1 cellular context compared by ENCODE assay signal in the genomic region with DNA sequence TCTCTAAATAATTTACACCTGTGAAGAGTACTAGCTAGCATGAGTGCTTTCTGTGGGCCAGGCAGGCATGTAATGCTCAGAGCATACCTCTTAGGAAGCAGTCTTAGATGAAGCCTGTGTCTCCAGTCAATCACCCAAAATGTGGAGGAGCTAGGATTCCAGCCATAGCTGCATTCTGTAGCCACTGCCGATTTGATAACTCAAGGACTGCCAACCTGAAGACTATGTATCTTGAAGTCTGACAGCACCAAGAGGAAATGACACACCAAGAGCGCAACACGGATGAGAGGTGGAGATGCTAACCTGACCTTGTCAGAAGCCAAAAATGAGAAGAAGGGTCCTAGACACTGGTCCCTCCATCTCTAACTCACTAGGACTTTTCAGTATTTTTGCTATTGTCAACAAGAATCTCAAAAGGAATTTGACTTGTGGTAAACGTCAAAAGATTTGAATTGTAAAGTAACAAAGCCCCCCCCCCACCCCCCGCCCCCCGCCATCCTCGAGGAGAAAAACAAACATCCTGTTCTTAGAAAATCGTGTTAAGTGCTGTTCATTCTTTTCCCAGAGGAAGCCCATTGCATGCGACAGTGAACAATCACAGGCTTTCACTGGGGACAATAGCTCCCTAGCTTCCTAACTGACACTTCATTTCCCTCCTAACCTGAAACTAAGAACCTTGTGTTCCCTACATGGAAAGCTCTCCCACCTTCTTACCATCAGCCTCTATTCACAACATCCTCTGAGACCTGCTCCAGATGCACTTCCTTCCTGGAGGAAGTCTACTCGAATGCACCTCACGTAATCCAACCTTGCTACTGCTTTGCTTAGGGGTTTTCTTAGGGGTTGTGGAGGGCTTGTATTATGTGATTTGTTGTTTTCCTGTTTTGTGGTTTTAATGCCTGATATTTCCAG.
TF ChIP-seq lines count a peak whose summit lies in the region.

No MANE protein-coding gene starts in this region.

TF ChIP-seq in GM12878, 131 proteins besides CTCF, POLR2A, EP300 and RAD21:
- TF ChIP-seq, protein P1, sequence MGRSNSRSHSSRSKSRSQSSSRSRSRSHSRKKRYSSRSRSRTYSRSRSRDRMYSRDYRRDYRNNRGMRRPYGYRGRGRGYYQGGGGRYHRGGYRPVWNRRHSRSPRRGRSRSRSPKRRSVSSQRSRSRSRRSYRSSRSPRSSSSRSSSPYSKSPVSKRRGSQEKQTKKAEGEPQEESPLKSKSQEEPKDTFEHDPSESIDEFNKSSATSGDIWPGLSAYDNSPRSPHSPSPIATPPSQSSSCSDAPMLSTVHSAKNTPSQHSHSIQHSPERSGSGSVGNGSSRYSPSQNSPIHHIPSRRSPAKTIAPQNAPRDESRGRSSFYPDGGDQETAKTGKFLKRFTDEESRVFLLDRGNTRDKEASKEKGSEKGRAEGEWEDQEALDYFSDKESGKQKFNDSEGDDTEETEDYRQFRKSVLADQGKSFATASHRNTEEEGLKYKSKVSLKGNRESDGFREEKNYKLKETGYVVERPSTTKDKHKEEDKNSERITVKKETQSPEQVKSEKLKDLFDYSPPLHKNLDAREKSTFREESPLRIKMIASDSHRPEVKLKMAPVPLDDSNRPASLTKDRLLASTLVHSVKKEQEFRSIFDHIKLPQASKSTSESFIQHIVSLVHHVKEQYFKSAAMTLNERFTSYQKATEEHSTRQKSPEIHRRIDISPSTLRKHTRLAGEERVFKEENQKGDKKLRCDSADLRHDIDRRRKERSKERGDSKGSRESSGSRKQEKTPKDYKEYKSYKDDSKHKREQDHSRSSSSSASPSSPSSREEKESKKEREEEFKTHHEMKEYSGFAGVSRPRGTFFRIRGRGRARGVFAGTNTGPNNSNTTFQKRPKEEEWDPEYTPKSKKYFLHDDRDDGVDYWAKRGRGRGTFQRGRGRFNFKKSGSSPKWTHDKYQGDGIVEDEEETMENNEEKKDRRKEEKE (IDR thresholded peaks at IDR 0.05): no peak
- TF ChIP-seq, protein P2, sequence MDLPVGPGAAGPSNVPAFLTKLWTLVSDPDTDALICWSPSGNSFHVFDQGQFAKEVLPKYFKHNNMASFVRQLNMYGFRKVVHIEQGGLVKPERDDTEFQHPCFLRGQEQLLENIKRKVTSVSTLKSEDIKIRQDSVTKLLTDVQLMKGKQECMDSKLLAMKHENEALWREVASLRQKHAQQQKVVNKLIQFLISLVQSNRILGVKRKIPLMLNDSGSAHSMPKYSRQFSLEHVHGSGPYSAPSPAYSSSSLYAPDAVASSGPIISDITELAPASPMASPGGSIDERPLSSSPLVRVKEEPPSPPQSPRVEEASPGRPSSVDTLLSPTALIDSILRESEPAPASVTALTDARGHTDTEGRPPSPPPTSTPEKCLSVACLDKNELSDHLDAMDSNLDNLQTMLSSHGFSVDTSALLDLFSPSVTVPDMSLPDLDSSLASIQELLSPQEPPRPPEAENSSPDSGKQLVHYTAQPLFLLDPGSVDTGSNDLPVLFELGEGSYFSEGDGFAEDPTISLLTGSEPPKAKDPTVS (IDR thresholded peaks at IDR 0.05; ENCODE audit: low read depth, low read length): no peak
- TF ChIP-seq ZNF274 (IDR thresholded peaks at IDR 0.05; ENCODE audit: insufficient read depth, insufficient read length): no peak
- TF ChIP-seq RUNX3 (IDR thresholded peaks at IDR 0.05; ENCODE audit: low read length): peak; percentile 61
- TF ChIP-seq RBBP5 (conservative IDR thresholded peaks at IDR 0.05): no peak
- TF ChIP-seq SUZ12 (IDR thresholded peaks at IDR 0.05; ENCODE audit: unreplicated experiment): no peak
- TF ChIP-seq PAX8 (IDR thresholded peaks at IDR 0.05): no peak
- TF ChIP-seq, protein P3, sequence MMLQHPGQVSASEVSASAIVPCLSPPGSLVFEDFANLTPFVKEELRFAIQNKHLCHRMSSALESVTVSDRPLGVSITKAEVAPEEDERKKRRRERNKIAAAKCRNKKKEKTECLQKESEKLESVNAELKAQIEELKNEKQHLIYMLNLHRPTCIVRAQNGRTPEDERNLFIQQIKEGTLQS (IDR thresholded peaks at IDR 0.05; ENCODE audit: borderline replicate concordance, extremely low read depth, low read depth, low read length): no peak
- TF ChIP-seq NR2C1 (IDR thresholded peaks at IDR 0.05): no peak
- peak in 1 of 2 experiments; percentile 79; a peak in 2 of 4 replicates for TF ChIP-seq ETV6 (conservative IDR thresholded peaks at IDR 0.05 in 1 of 2, IDR thresholded peaks at IDR 0.05 in 1 of 2; ENCODE audit: borderline replicate concordance in 1 of 2, low read depth in 1 of 2)
- no peak for TF ChIP-seq SREBF1 (IDR thresholded peaks at IDR 0.05; ENCODE audit: low read length)
- TF ChIP-seq EED (IDR thresholded peaks at IDR 0.05; ENCODE audit: low read depth): peak; percentile 58
- no peak for TF ChIP-seq WRNIP1 (IDR thresholded peaks at IDR 0.05; ENCODE audit: borderline replicate concordance, low read depth, low read length)
- no peak for TF ChIP-seq CREB1 (IDR thresholded peaks at IDR 0.05; ENCODE audit: low read depth)
- TF ChIP-seq CEBPB (IDR thresholded peaks at IDR 0.05; ENCODE audit: borderline replicate concordance in 1 of 2, low read depth in 2 of 2, low read length in 2 of 2): no peak
- TF ChIP-seq MYC (IDR thresholded peaks at IDR 0.05; ENCODE audit: insufficient read depth, insufficient read length, insufficient replicate concordance, low read length, severe bottlenecking): no peak
- TF ChIP-seq GATAD2B (conservative IDR thresholded peaks at IDR 0.05; ENCODE audit: low read depth): no peak
- TF ChIP-seq MTA3 (IDR thresholded peaks at IDR 0.05; ENCODE audit: borderline replicate concordance, low read length): no peak
- TF ChIP-seq ZNF217 (IDR thresholded peaks at IDR 0.05): no peak
- no peak for TF ChIP-seq MEF2A (IDR thresholded peaks at IDR 0.05; ENCODE audit: insufficient read depth, low read depth, low read length)
- TF ChIP-seq IKZF1 (conservative IDR thresholded peaks at IDR 0.05): peak; percentile 32; the same call in 1 of the 2 replicates
- no peak for TF ChIP-seq ATF7 (IDR thresholded peaks at IDR 0.05; ENCODE audit: low read depth)
- TF ChIP-seq, protein P4, sequence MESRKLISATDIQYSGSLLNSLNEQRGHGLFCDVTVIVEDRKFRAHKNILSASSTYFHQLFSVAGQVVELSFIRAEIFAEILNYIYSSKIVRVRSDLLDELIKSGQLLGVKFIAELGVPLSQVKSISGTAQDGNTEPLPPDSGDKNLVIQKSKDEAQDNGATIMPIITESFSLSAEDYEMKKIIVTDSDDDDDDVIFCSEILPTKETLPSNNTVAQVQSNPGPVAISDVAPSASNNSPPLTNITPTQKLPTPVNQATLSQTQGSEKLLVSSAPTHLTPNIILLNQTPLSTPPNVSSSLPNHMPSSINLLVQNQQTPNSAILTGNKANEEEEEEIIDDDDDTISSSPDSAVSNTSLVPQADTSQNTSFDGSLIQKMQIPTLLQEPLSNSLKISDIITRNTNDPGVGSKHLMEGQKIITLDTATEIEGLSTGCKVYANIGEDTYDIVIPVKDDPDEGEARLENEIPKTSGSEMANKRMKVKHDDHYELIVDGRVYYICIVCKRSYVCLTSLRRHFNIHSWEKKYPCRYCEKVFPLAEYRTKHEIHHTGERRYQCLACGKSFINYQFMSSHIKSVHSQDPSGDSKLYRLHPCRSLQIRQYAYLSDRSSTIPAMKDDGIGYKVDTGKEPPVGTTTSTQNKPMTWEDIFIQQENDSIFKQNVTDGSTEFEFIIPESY (IDR thresholded peaks at IDR 0.05): no peak
- no peak for TF ChIP-seq ZNF384 (IDR thresholded peaks at IDR 0.05; ENCODE audit: borderline replicate concordance, low read depth, low read length)
- no peak for TF ChIP-seq TCF3 (IDR thresholded peaks at IDR 0.05; ENCODE audit: borderline replicate concordance, insufficient read depth, low read depth, low read length)
- TF ChIP-seq SUPT20H (IDR thresholded peaks at IDR 0.05; ENCODE audit: borderline replicate concordance, control insufficient read depth, low read depth, low read length): no peak
- no peak for TF ChIP-seq FOXM1 (IDR thresholded peaks at IDR 0.05; ENCODE audit: low read depth, low read length)
- no peak for TF ChIP-seq SMARCA5 (IDR thresholded peaks at IDR 0.05)
- TF ChIP-seq, protein P5, sequence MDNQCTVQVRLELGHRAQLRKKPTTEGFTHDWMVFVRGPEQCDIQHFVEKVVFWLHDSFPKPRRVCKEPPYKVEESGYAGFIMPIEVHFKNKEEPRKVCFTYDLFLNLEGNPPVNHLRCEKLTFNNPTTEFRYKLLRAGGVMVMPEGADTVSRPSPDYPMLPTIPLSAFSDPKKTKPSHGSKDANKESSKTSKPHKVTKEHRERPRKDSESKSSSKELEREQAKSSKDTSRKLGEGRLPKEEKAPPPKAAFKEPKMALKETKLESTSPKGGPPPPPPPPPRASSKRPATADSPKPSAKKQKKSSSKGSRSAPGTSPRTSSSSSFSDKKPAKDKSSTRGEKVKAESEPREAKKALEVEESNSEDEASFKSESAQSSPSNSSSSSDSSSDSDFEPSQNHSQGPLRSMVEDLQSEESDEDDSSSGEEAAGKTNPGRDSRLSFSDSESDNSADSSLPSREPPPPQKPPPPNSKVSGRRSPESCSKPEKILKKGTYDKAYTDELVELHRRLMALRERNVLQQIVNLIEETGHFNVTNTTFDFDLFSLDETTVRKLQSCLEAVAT (IDR thresholded peaks at IDR 0.05): no peak
- TF ChIP-seq, protein P6, sequence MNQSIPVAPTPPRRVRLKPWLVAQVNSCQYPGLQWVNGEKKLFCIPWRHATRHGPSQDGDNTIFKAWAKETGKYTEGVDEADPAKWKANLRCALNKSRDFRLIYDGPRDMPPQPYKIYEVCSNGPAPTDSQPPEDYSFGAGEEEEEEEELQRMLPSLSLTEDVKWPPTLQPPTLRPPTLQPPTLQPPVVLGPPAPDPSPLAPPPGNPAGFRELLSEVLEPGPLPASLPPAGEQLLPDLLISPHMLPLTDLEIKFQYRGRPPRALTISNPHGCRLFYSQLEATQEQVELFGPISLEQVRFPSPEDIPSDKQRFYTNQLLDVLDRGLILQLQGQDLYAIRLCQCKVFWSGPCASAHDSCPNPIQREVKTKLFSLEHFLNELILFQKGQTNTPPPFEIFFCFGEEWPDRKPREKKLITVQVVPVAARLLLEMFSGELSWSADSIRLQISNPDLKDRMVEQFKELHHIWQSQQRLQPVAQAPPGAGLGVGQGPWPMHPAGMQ (IDR thresholded peaks at IDR 0.05; ENCODE audit: borderline replicate concordance): no peak
- no peak for TF ChIP-seq SMC3 (IDR thresholded peaks at IDR 0.05; ENCODE audit: borderline replicate concordance, low read length)
- no peak for TF ChIP-seq HDGF (IDR thresholded peaks at IDR 0.05)
- TF ChIP-seq, protein P7, sequence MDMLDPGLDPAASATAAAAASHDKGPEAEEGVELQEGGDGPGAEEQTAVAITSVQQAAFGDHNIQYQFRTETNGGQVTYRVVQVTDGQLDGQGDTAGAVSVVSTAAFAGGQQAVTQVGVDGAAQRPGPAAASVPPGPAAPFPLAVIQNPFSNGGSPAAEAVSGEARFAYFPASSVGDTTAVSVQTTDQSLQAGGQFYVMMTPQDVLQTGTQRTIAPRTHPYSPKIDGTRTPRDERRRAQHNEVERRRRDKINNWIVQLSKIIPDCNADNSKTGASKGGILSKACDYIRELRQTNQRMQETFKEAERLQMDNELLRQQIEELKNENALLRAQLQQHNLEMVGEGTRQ (IDR thresholded peaks at IDR 0.05; ENCODE audit: borderline replicate concordance, low read depth, low read length): no peak
- peak; percentile 47; the same call in 1 of the 2 replicates for TF ChIP-seq SPI1 (IDR thresholded peaks at IDR 0.05; ENCODE audit: borderline replicate concordance, insufficient read depth, low read depth, low read length)
- TF ChIP-seq TBL1XR1 (IDR thresholded peaks at IDR 0.05; ENCODE audit: low read depth, low read length): no peak
- TF ChIP-seq CREM (IDR thresholded peaks at IDR 0.05; ENCODE audit: low read depth): no peak
- TF ChIP-seq RAD51 (IDR thresholded peaks at IDR 0.05): no peak
- no peak for TF ChIP-seq RB1 (IDR thresholded peaks at IDR 0.05; ENCODE audit: borderline replicate concordance)
- no peak for TF ChIP-seq PML (IDR thresholded peaks at IDR 0.05; ENCODE audit: low read length)
- TF ChIP-seq NFYA (IDR thresholded peaks at IDR 0.05; ENCODE audit: borderline replicate concordance, low read depth, low read length): no peak
- no peak for TF ChIP-seq BMI1 (IDR thresholded peaks at IDR 0.05; ENCODE audit: borderline replicate concordance)
- TF ChIP-seq MTA2 (IDR thresholded peaks at IDR 0.05; ENCODE audit: low read depth): no peak
- no peak for TF ChIP-seq CHD1 (IDR thresholded peaks at IDR 0.05; ENCODE audit: low read depth, low read length)
- TF ChIP-seq, protein P8, sequence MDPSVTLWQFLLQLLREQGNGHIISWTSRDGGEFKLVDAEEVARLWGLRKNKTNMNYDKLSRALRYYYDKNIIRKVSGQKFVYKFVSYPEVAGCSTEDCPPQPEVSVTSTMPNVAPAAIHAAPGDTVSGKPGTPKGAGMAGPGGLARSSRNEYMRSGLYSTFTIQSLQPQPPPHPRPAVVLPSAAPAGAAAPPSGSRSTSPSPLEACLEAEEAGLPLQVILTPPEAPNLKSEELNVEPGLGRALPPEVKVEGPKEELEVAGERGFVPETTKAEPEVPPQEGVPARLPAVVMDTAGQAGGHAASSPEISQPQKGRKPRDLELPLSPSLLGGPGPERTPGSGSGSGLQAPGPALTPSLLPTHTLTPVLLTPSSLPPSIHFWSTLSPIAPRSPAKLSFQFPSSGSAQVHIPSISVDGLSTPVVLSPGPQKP (IDR thresholded peaks at IDR 0.05; ENCODE audit: low read depth, low read length): no peak
- no peak for TF ChIP-seq YBX1 (IDR thresholded peaks at IDR 0.05)
- no peak for TF ChIP-seq BCL11A (IDR thresholded peaks at IDR 0.05; ENCODE audit: low read depth, low read length)
- TF ChIP-seq IKZF2 (IDR thresholded peaks at IDR 0.05): peak; percentile 29 to 49; a peak in 2 of 4 replicates
- no peak for TF ChIP-seq TAF1 (IDR thresholded peaks at IDR 0.05; ENCODE audit: borderline replicate concordance, low read depth, low read length)
